Comparison of ENCODE assay signal across 17 cellular contexts in the genomic region with DNA sequence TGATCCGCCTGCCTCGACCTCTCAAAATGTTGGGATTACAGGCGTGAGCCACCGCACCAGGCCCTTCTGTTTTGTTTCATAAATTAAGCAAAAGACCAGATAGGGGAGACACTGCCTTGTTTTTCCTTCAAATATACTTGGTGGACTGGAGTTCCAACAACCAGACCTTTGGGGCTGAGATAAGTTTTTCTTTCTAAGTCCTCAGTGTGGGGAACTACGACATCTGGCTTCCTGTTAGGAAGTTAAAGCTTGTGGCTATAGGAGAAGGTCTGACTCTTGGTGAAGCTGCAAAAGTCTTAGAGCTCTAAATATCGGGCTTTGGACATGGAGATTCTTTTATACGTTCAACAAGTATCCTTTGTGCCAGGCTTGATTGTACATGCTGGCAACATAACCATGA.
"Had no signal": no experiment of that assay in that cellular context is flagged by ENCODE, and none has a peak within 500 bp of the region (broad histone marks: within the 10 kb centered on the region; RNA-seq: fewer than 3 reads in every experiment).

No MANE protein-coding gene starts in this region.

- H2AFZ ChIP-seq: neural progenitor cell had no signal

- H3K4me2 ChIP-seq: neural progenitor cell had no signal

- H3K9me3 ChIP-seq: esophagus muscularis mucosa, ovary, right lobe of liver, testis had no signal

- H3K4me1 ChIP-seq: neural progenitor cell, testis had no signal

- H3K36me3 ChIP-seq: esophagus muscularis mucosa, neural progenitor cell, ovary, right lobe of liver had no signal

- H3K27me3 ChIP-seq: esophagus muscularis mucosa, neural progenitor cell, ovary, right lobe of liver, testis had no signal

- H3K9ac ChIP-seq: neural progenitor cell had no signal

- H3K27ac ChIP-seq: esophagus muscularis mucosa, neural progenitor cell, right lobe of liver, testis had no signal

- ATAC-seq: activated T-cell treated with anti-CD3 and anti-CD28 coated beads, Interleukin-2, amount 50 U/mL, for 72 hours; left lobe of liver; stimulated activated naive CD8-positive, alpha-beta T cell treated with anti-CD3 and anti-CD28 coated beads, Interleukin-15, amount 100 ng/mL, for 72 hours; WTC11 had no signal

- H3K4me3 ChIP-seq: esophagus muscularis mucosa, neural progenitor cell, ovary, right lobe of liver, testis had no signal

- DNase-seq: activated CD4-positive, alpha-beta T cell treated with anti-CD3 and anti-CD28 coated beads, Interleukin-2, amount 10 ng/mL, durations not matched to agents 24 days and 14 days; activated CD8-positive, alpha-beta memory T cell treated with anti-CD3 and anti-CD28 coated beads, Interleukin-2, amount 50 U/mL, for 48 hours; activated gamma-delta T cell treated with Interleukin-2 at 50 U/mL for 16 hours; activated T-cell treated with anti-CD3 and anti-CD28 coated beads, Interleukin-2, amount 50 U/mL, for 72 hours; amniotic stem cell; caudate nucleus; effector CD4-positive, alpha-beta T cell; mammary epithelial cell; naive B cell; ovary; right lobe of liver; stimulated activated naive CD8-positive, alpha-beta T cell treated with anti-CD3 and anti-CD28 coated beads, Interleukin-15, amount 100 ng/mL, for 72 hours; testis had no signal
